In the genomic region with DNA sequence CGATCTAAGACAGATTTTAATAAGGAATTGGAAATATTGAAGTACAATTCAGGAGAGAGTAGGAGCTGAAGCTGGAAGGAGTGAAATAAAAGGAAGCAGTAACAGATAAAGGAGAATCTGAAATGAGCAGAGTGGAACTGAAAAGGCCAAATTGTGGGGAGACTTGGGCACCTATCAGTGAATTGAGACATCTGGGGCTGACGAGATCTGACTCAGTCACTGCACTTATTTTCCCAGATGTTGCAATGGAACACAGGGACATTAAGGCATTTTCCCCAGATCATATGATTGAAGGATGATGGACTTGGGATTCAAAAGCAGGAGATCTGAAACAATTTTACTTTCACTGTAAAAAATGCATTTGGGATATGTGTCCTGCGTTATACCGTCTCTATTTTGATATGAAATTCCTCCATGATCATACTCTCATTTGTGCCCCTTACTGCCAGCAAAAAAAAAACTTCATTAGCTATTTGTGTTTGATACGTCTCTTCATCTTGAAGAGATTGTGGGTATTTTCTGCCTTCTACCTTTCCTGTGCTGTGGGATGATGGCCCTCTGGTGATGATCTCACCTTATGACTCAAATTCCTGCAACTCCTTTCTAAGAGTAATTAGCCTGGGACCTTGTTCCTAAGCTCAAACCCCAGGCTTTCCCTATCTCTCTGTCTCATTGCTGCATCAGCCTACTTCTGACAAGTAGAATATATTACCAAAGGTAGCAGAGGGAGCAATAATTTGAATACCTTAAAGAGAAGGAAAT, we compare ENCODE assay signal across 14 cellular contexts.
DNase-seq lines count a peak whose midpoint lies in the region; ATAC-seq, FAIRE-seq and TF ChIP-seq lines count a peak whose summit lies in the region.
"Had no signal": no experiment of that assay in that cellular context is flagged by ENCODE, and none has a peak within 500 bp of the region (broad histone marks: within the 10 kb centered on the region; RNA-seq: fewer than 3 reads in every experiment).

No MANE protein-coding gene starts in this region.

- FAIRE-seq in HepG2 (lab: Jason Lieb, UNC): no peak

- no TSS peak for BruUV-seq in HepG2 (replicated peaks; lab: Mats Ljungman, UMichigan)

- POLR2A ChIA-PET in HepG2 (lab: Yijun Ruan, JAX): no interaction called here

- no peak overlapping the region for H3K4me3 ChIP-seq in liver (ENCODE audit: low read depth in 1 of 3, low read length in 3 of 3)
- H3K4me3 ChIP-seq in HepG2 (replicated peaks in 1 of 3; ENCODE audit: insufficient read depth in 1 of 3, low read depth in 2 of 3, low read length in 3 of 3): no peak overlapping the region
- H3K4me3 ChIP-seq: colonic mucosa, heart left ventricle, suprapubic skin had no signal

- intact Hi-C loops in HepG2 (cut with micrococcal nuclease; ENCODE audit: unreplicated experiment): no loop called here

- no peak for TF ChIP-seq POLR2A in HepG2 (IDR thresholded peaks at IDR 0.05; ENCODE audit: insufficient read depth in 1 of 2, low read depth in 2 of 2, low read length in 2 of 2)

- H3K27ac Mint-ChIP-seq in endothelial cell (ENCODE audit: unreplicated experiment): no peak overlapping the region

- no peak overlapping the region for H3K27ac ChIP-seq in liver (ENCODE audit: low read depth in 1 of 2, low read length in 2 of 2)
- no peak overlapping the region for H3K27ac ChIP-seq in HepG2 (ENCODE audit: extremely low read length, insufficient read depth, low read length)
- H3K27ac ChIP-seq: colonic mucosa, heart left ventricle, HL-60, suprapubic skin had no signal

- H3K36me3 Mint-ChIP-seq in endothelial cell (ENCODE audit: low read depth, unreplicated experiment): no peaks in the 10 kb centered on the region

- in situ Hi-C loops in HepG2 (cut with HindIII; ENCODE audit: extremely low pct_ligation_motif_present, low pct_unique_long_range_greater_than_20kb): no loop called here

- no peaks in the 10 kb centered on the region for H3K27me3 ChIP-seq in liver (ENCODE audit: control insufficient read depth in 4 of 4, insufficient read depth in 4 of 4, low read length in 3 of 4)
- H3K27me3 ChIP-seq in HepG2 (ENCODE audit: control insufficient read depth in 1 of 2, insufficient read depth in 2 of 2, low read length in 2 of 2): no peaks in the 10 kb centered on the region
- H3K27me3 ChIP-seq: colonic mucosa, heart left ventricle, suprapubic skin had no signal

- H3K36me3 ChIP-seq in liver (ENCODE audit: control insufficient read depth in 4 of 4, insufficient read depth in 3 of 4, low read depth in 1 of 4, low read length in 3 of 4): no peaks in the 10 kb centered on the region
- no peaks in the 10 kb centered on the region for H3K36me3 ChIP-seq in HepG2 (replicated peaks in 1 of 2; ENCODE audit: control insufficient read depth in 1 of 2, insufficient read depth in 2 of 2, low read length in 2 of 2)
- H3K36me3 ChIP-seq: colonic mucosa, heart left ventricle, suprapubic skin had no signal

- WGBS in liver: 90% methylated on average over 5 of the region's 5 CpGs
- 11% methylated on average over 5 of the region's 5 CpGs for WGBS in HepG2 (ENCODE audit: low lambda C conversion rate)

- TF ChIP-seq RAD21 in liver (IDR thresholded peaks at IDR 0.05) (peak; percentile 8 to 22), HepG2 (CRISPR knock-in tag; IDR thresholded peaks at IDR 0.05) (no peak)

- H3K4me3 Mint-ChIP-seq in endothelial cell (ENCODE audit: unreplicated experiment): no peak overlapping the region

- no peak overlapping the region for H3K4me2 ChIP-seq in HepG2 (ENCODE audit: low read depth, low read length)

- no peaks in the 10 kb centered on the region for H3K79me2 ChIP-seq in HepG2 (ENCODE audit: insufficient read depth, low read length)

- H2AFZ ChIP-seq in HepG2 (ENCODE audit: low read length): no peak overlapping the region

- peaks cover 2% of the 10 kb centered on the region for H3K27me3 Mint-ChIP-seq in endothelial cell (ENCODE audit: unreplicated experiment)

- H3K9ac ChIP-seq in liver (ENCODE audit: low read depth in 1 of 2, low read length in 2 of 2): no peak overlapping the region
- H3K9ac ChIP-seq in HepG2 (ENCODE audit: insufficient read depth, low read depth, low read length): no peak overlapping the region

- ATAC-seq in HepG2 (no peak), GM18520 (IDR thresholded peaks at IDR 0.05; ENCODE audit: unreplicated experiment) (no peak)
- ATAC-seq: heart left ventricle had no signal

- H3K9me3 Mint-ChIP-seq in endothelial cell (ENCODE audit: unreplicated experiment): no peaks in the 10 kb centered on the region

- H3K4me1 Mint-ChIP-seq in endothelial cell (ENCODE audit: unreplicated experiment): no peaks in the 10 kb centered on the region

- CTCF ChIA-PET in HepG2 (lab: Yijun Ruan, JAX; ENCODE audit: low intra/inter-chr PET ratio, low total read pairs): no interaction called here

- H3K9me3 ChIP-seq in liver (ENCODE audit: control insufficient read depth in 4 of 4, low read length in 3 of 4) (no peaks in the 10 kb centered on the region), HepG2 (ENCODE audit: low read length) (no peaks in the 10 kb centered on the region)
- H3K9me3 ChIP-seq: colonic mucosa, suprapubic skin had no signal

- H3K4me1 ChIP-seq in liver (ENCODE audit: control insufficient read depth in 4 of 4, insufficient read depth in 4 of 4, low read length in 3 of 4) (peaks cover 0 to 2% (median 0%) of the 10 kb centered on the region in 4 donors), HepG2 (ENCODE audit: insufficient read depth, low read length) (no peaks in the 10 kb centered on the region)
- H3K4me1 ChIP-seq: colonic mucosa, heart left ventricle, suprapubic skin had no signal

- DNase-seq in HepG2 (ENCODE audit: low spot score): no peak
- DNase-seq in amniotic epithelial cell (ENCODE audit: low read depth): peak; percentile 76
- peak; percentile 40 for DNase-seq in glomerular visceral epithelial cell (ENCODE audit: extremely low spot score)
- no peak for DNase-seq in stimulated activated CD4-positive, alpha-beta T cell treated with anti-CD3 and anti-CD28 coated beads, Interleukin-2, amount 100 ng/mL, for 24 hours
- no peak for DNase-seq in endothelial cell (ENCODE audit: low spot score)
- DNase-seq in 8988T: no peak
- DNase-seq: colonic mucosa, heart left ventricle, NCI-H1105 treated with DMSO at 0.1 percent for 48 hours, NCI-H526 had no signal

- no peak for TF ChIP-seq CTCF in liver (IDR thresholded peaks at IDR 0.05; ENCODE audit: low read depth, low read length, missing input control)
- TF ChIP-seq CTCF in HepG2 (CRISPR knock-in tag; IDR thresholded peaks at IDR 0.05): no peak
- no peak for TF ChIP-seq CTCF in endothelial cell (IDR thresholded peaks at IDR 0.05; ENCODE audit: unreplicated experiment)

- TF ChIP-seq EP300 in HepG2 (IDR thresholded peaks at IDR 0.05; ENCODE audit: low read depth in 2 of 2, low read length in 2 of 2) (no peak), HepG2 (CRISPR knock-in tag; IDR thresholded peaks at IDR 0.05; ENCODE audit: borderline replicate concordance) (no peak)

- H4K20me1 ChIP-seq in HepG2 (ENCODE audit: insufficient read depth, low read length): no peaks in the 10 kb centered on the region

TF ChIP-seq in liver, 16 proteins besides CTCF, POLR2A, EP300 and RAD21 (continues in another document):
- TF ChIP-seq RXRA (IDR thresholded peaks at IDR 0.05): no peak
- TF ChIP-seq NR2F2 (IDR thresholded peaks at IDR 0.05): no peak
- TF ChIP-seq TAF1 (conservative IDR thresholded peaks at IDR 0.05): no peak
- TF ChIP-seq, protein P1, sequence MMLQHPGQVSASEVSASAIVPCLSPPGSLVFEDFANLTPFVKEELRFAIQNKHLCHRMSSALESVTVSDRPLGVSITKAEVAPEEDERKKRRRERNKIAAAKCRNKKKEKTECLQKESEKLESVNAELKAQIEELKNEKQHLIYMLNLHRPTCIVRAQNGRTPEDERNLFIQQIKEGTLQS (IDR thresholded peaks at IDR 0.05): no peak
- TF ChIP-seq SP1 (IDR thresholded peaks at IDR 0.05): no peak

TF ChIP-seq in HepG2, 621 proteins besides CTCF, POLR2A, EP300 and RAD21 (continues in another document):
- TF ChIP-seq ZNF782 (CRISPR knock-in tag; IDR thresholded peaks at IDR 0.05; ENCODE audit: borderline replicate concordance) (no peak), ZNF746 (CRISPR knock-in tag; IDR thresholded peaks at IDR 0.05) (no peak), MTA3 (CRISPR knock-in tag; IDR thresholded peaks at IDR 0.05) (no peak), RARA (CRISPR knock-in tag; IDR thresholded peaks at IDR 0.05) (no peak), TCF12 (IDR thresholded peaks at IDR 0.05) (no peak), TCF12 (CRISPR knock-in tag; IDR thresholded peaks at IDR 0.05) (no peak), NFYB (CRISPR knock-in tag; IDR thresholded peaks at IDR 0.05) (no peak), DMAP1 (CRISPR knock-in tag; IDR thresholded peaks at IDR 0.05) (no peak), KAT2B (IDR thresholded peaks at IDR 0.05; ENCODE audit: borderline replicate concordance, low read depth, low read length) (no peak), RFXANK (CRISPR knock-in tag; IDR thresholded peaks at IDR 0.05) (no peak), TBX2 (CRISPR knock-in tag; IDR thresholded peaks at IDR 0.05; ENCODE audit: borderline replicate concordance) (no peak), ZNF251 (CRISPR knock-in tag; IDR thresholded peaks at IDR 0.05) (no peak)
- TF ChIP-seq, protein P2, sequence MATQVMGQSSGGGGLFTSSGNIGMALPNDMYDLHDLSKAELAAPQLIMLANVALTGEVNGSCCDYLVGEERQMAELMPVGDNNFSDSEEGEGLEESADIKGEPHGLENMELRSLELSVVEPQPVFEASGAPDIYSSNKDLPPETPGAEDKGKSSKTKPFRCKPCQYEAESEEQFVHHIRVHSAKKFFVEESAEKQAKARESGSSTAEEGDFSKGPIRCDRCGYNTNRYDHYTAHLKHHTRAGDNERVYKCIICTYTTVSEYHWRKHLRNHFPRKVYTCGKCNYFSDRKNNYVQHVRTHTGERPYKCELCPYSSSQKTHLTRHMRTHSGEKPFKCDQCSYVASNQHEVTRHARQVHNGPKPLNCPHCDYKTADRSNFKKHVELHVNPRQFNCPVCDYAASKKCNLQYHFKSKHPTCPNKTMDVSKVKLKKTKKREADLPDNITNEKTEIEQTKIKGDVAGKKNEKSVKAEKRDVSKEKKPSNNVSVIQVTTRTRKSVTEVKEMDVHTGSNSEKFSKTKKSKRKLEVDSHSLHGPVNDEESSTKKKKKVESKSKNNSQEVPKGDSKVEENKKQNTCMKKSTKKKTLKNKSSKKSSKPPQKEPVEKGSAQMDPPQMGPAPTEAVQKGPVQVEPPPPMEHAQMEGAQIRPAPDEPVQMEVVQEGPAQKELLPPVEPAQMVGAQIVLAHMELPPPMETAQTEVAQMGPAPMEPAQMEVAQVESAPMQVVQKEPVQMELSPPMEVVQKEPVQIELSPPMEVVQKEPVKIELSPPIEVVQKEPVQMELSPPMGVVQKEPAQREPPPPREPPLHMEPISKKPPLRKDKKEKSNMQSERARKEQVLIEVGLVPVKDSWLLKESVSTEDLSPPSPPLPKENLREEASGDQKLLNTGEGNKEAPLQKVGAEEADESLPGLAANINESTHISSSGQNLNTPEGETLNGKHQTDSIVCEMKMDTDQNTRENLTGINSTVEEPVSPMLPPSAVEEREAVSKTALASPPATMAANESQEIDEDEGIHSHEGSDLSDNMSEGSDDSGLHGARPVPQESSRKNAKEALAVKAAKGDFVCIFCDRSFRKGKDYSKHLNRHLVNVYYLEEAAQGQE (IDR thresholded peaks at IDR 0.05; ENCODE audit: borderline replicate concordance in 1 of 2, low read depth in 1 of 2, low read length in 2 of 2): no peak

Comparison
In these comparisons a context has a peak if more than half of its experiments do, and no peak if none do; other contexts are left out.
1. DNase-seq: peak in amniotic epithelial cell (single experiment) and glomerular visceral epithelial cell (single experiment); none in HepG2 (single experiment), stimulated activated CD4-positive, alpha-beta T cell treated with anti-CD3 and anti-CD28 coated beads, Interleukin-2, amount 100 ng/mL, for 24 hours (0 of 2), endothelial cell (single experiment) and 8988T (single experiment).